Comparison of ENCODE assay signal across 23 cellular contexts in the genomic region with DNA sequence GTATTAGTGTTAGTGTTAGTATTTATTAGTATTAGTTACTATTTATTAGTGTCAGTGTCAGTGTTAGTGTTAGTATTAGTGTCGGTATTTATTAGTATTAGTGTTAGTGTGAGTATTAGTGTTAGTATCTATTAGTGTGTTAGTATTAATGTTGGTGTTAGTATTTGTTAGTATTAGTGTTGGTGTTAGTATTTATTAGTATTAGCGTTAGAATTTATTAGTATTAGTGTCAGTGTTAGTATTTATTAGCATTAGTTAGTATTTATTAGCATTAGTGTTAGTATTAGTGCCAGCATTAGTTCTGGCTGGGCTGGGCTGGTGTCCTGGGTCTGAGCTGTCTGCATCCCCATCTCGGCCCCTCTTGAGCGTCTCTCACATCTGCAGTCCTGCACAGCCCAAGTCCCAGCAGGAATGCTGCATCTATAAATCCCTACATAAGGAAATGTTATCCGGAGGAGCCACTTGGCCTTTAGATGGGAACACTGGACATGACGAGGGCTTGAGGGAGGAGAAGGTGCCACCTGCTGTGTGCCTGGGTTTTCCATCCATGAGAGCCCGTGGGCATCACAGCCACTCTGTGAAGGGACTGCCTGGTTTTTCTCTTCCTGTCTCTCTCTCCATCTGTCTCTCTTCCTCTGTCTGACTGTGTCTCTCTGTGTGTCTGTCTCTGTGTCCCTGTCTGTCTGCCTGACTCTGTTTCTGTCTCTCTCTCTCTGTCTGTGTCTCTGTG. TPM values are rescaled to one million over a fixed set of nuclear protein-coding genes. Genes with fewer than 3 reads are reported as not detected.
DNase-seq lines count a peak whose midpoint lies in the region; ATAC-seq, FAIRE-seq and TF ChIP-seq lines count a peak whose summit lies in the region.
"Had no signal": no experiment of that assay in that cellular context is flagged by ENCODE, and none has a peak within 500 bp of the region (broad histone marks: within the 10 kb centered on the region; RNA-seq: fewer than 3 reads in every experiment).

No MANE protein-coding gene starts in this region.

- no peak for FAIRE-seq in H54 (lab: Jason Lieb, UNC)
- FAIRE-seq: endothelial cell of umbilical vein, GM18507 had no signal

- no peak overlapping the region for H3K4me2 ChIP-seq in OCI-LY7 (ENCODE audit: low read length)

- H3K36me3 ChIP-seq in OCI-LY7 (ENCODE audit: insufficient read depth, low read length): no peaks in the 10 kb centered on the region
- H3K36me3 ChIP-seq: BE2C, colonic mucosa, gastrocnemius medialis, tibial nerve had no signal

- no peaks in the 10 kb centered on the region for H3K4me1 Mint-ChIP-seq in CD4-positive, alpha-beta T cell (ENCODE audit: low read depth)
- H3K4me1 Mint-ChIP-seq: activated CD4-positive, alpha-beta T cell treated with anti-CD3 and anti-CD28 coated beads, Interleukin-2, amount 10 ng/mL, durations not matched to agents 24 days and 14 days had no signal

- H3K9me2 ChIP-seq in OCI-LY7 (ENCODE audit: insufficient read depth, low read length): no peaks in the 10 kb centered on the region

- H3K9me3 ChIP-seq in CD4-positive, alpha-beta T cell (ENCODE audit: control insufficient read depth, low read length): no peaks in the 10 kb centered on the region
- H3K9me3 ChIP-seq in OCI-LY7 (ENCODE audit: low read length): no peaks in the 10 kb centered on the region
- H3K9me3 ChIP-seq: BE2C, colonic mucosa, gastrocnemius medialis had no signal

- BruUV-seq in OCI-LY7 (replicated peaks; lab: Mats Ljungman, UMichigan): no TSS peak

- H3K79me2 ChIP-seq in OCI-LY7 (ENCODE audit: insufficient read depth, low read depth, low read length): no peaks in the 10 kb centered on the region

- no peaks in the 10 kb centered on the region for H4K20me1 ChIP-seq in OCI-LY7 (ENCODE audit: insufficient read depth, low read length)

- no peaks in the 10 kb centered on the region for H3K36me3 Mint-ChIP-seq in CD4-positive, alpha-beta T cell (ENCODE audit: low read depth)

- CTCF ChIA-PET in CD4-positive, alpha-beta T cell (lab: Charles Lee): no interaction called here
- CTCF ChIA-PET in OCI-LY7 (lab: Charles Lee; ENCODE audit: unreplicated experiment): no interaction called here

- H3K4me1 ChIP-seq in OCI-LY7 (ENCODE audit: insufficient read depth, low read length, poor library complexity, severe bottlenecking): no peaks in the 10 kb centered on the region
- H3K4me1 ChIP-seq: BE2C, colonic mucosa, gastrocnemius medialis had no signal

- no peak for DNase-seq in CD4-positive, alpha-beta T cell
- peak; percentile 28 for DNase-seq in H54 (ENCODE audit: insufficient read length, low spot score)
- peak; percentile 46 for DNase-seq in RPMI7951 (ENCODE audit: low read depth)
- DNase-seq in left kidney (ENCODE audit: low read depth, low spot score): peak; percentile 75
- no peak for DNase-seq in activated effector memory CD4-positive, alpha-beta T cell treated with anti-CD3 and anti-CD28 coated beads, Interleukin-2, amount 50 U/mL, for 16 hours
- DNase-seq in OCI-LY7 (ENCODE audit: low spot score): no peak
- DNase-seq: activated CD4-positive, alpha-beta T cell treated with anti-CD3 and anti-CD28 coated beads, Interleukin-2, amount 10 ng/mL, durations not matched to agents 24 days and 14 days; BE2C; colonic mucosa; gastrocnemius medialis; NCI-H2171; NK-92 treated with Interleukin-12 subunit alpha and Interleukin-12 subunit beta, amount 100 ng/mL, for 24 hours; stimulated activated CD4-positive, alpha-beta T cell treated with anti-CD3 and anti-CD28 coated beads, Interleukin-4, amount 100 ng/mL, for 1 hour; stimulated activated CD8-positive, alpha-beta memory T cell treated with anti-CD3 and anti-CD28 coated beads, Interleukin-4, amount 100 ng/mL, for 48 hours; T1000 had no signal

- H3K27me3 ChIP-seq in CD4-positive, alpha-beta T cell (ENCODE audit: control insufficient read depth, insufficient read depth, low read length): peaks cover 4% of the 10 kb centered on the region
- H3K27me3 ChIP-seq: BE2C, colonic mucosa, tibial nerve had no signal

- no peak overlapping the region for H3K4me3 ChIP-seq in OCI-LY7 (ENCODE audit: low read depth, low read length, poor library complexity, severe bottlenecking)
- H3K4me3 ChIP-seq: colonic mucosa, gastrocnemius medialis, tibial nerve had no signal

- POLR2A ChIA-PET in CD4-positive, alpha-beta T cell (lab: Charles Lee): no interaction called here
- POLR2A ChIA-PET in OCI-LY7 (lab: Charles Lee): no interaction called here

- no peak for TF ChIP-seq POLR2A in H54 (IDR thresholded peaks at IDR 0.05; ENCODE audit: low read depth, low read length)

- peaks cover 21% of the 10 kb centered on the region for H3K27me3 Mint-ChIP-seq in CD4-positive, alpha-beta T cell
- H3K27me3 Mint-ChIP-seq: activated CD4-positive, alpha-beta T cell treated with anti-CD3 and anti-CD28 coated beads, Interleukin-2, amount 10 ng/mL, durations not matched to agents 24 days and 14 days had no signal

- ATAC-seq in CD4-positive, alpha-beta T cell (ENCODE audit: poor library complexity): peak; percentile 32
- ATAC-seq in GM21717 (IDR thresholded peaks at IDR 0.05; ENCODE audit: unreplicated experiment) (no peak), GM21576 (IDR thresholded peaks at IDR 0.05; ENCODE audit: unreplicated experiment) (no peak)
- ATAC-seq: gastrocnemius medialis, HCT116, left lobe of liver had no signal

- no peak overlapping the region for H2AFZ ChIP-seq in OCI-LY7 (ENCODE audit: low read length)

- H3K27ac ChIP-seq in CD4-positive, alpha-beta T cell (ENCODE audit: low read depth, low read length): no peak overlapping the region
- no peak overlapping the region for H3K27ac ChIP-seq in OCI-LY7 (ENCODE audit: low read depth, low read length, poor library complexity, severe bottlenecking)
- H3K27ac ChIP-seq: colonic mucosa, gastrocnemius medialis, tibial nerve had no signal

- H3K9me3 Mint-ChIP-seq in CD4-positive, alpha-beta T cell: peaks cover 3% of the 10 kb centered on the region
- H3K9me3 Mint-ChIP-seq: activated CD4-positive, alpha-beta T cell treated with anti-CD3 and anti-CD28 coated beads, Interleukin-2, amount 10 ng/mL, durations not matched to agents 24 days and 14 days had no signal

- H3K4me3 Mint-ChIP-seq in CD4-positive, alpha-beta T cell: no peak overlapping the region
- H3K4me3 Mint-ChIP-seq: activated CD4-positive, alpha-beta T cell treated with anti-CD3 and anti-CD28 coated beads, Interleukin-2, amount 10 ng/mL, durations not matched to agents 24 days and 14 days had no signal

- intact Hi-C loops in CD4-positive, alpha-beta T cell (cut with DNase I, micrococcal nuclease): no loop called here
- intact Hi-C loops in OCI-LY7 (cut with micrococcal nuclease; ENCODE audit: unreplicated experiment): no loop called here

- H3K27ac Mint-ChIP-seq in CD4-positive, alpha-beta T cell: no peak overlapping the region
- H3K27ac Mint-ChIP-seq: activated CD4-positive, alpha-beta T cell treated with anti-CD3 and anti-CD28 coated beads, Interleukin-2, amount 10 ng/mL, durations not matched to agents 24 days and 14 days had no signal

- TF ChIP-seq CTCF in CD4-positive, alpha-beta T cell (IDR thresholded peaks at IDR 0.05): no peak
- TF ChIP-seq CTCF in OCI-LY7 (conservative IDR thresholded peaks at IDR 0.05; ENCODE audit: low read length): no peak

RNA-seq across cellular contexts. Expression of a gene that starts 33.6 kb away (rescaled TPM):
- not detected for total RNA-seq in CD4-positive, alpha-beta T cell
- total RNA-seq in RPMI7951 (2014; rRNA removed; shearing (Covaris generic)): 94.9 and 102 TPM in 2 replicates
- total RNA-seq in OCI-LY7 (2014; rRNA removed; shearing (Covaris generic)): not detected in 2 replicates
- not detected in 2 replicates for total RNA-seq in OCI-LY7 (2022)
- total RNA-seq: activated CD4-positive, alpha-beta T cell treated with anti-CD3 and anti-CD28 coated beads, Interleukin-2, amount 10 ng/mL, durations not matched to agents 24 days and 14 days; left lobe of liver; SK-MEL-5 had no signal

Comparison
In these comparisons a context has a peak if more than half of its experiments do, and no peak if none do; other contexts are left out.
1. DNase-seq: peak in H54 (single experiment), RPMI7951 (single experiment) and left kidney (single experiment); none in CD4-positive, alpha-beta T cell (0 of 10), activated effector memory CD4-positive, alpha-beta T cell treated with anti-CD3 and anti-CD28 coated beads, Interleukin-2, amount 50 U/mL, for 16 hours (single experiment) and OCI-LY7 (single experiment).
2. RNA of a gene that starts 33.6 kb away (total RNA-seq): 94.9 to 102 TPM in RPMI7951; not detected in CD4-positive, alpha-beta T cell and not detected in OCI-LY7; every median in the first group is over 10 times any median in the second.